Comparison of ENCODE assay signal across 8 cellular contexts in the genomic region with DNA sequence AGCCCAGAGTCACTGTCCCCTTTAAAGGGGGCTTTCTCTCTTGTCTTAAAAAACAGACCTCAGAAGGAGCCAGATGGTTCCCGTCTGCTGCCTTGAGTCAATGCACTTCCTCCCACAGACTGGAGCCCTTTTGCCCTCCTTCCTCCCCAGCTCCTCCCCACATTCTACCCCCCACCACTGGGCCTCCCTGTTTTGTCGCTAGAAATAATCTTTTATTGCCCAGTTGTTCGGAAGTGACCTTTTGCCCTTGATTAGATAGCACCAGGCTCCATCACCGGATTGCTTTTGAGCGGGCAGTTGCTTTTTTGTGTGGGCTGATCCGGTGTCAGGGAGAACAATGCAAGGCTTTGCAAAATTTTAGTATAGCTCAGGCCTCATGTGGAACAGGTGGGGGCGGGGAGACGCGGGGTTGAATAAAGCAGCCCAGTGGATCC. TPM values are rescaled to one million over a fixed set of nuclear protein-coding genes. Genes with fewer than 3 reads are reported as not detected.
DNase-seq lines count a peak whose midpoint lies in the region; ATAC-seq and TF ChIP-seq lines count a peak whose summit lies in the region.

No MANE protein-coding gene starts in this region.

- intact Hi-C loops in natural killer cell (cut with micrococcal nuclease) = no loop called here

- POLR2A ChIA-PET in CD8-positive, alpha-beta memory T cell (lab: Charles Lee) = no interaction called here

- H3K4me3 Mint-ChIP-seq in CD8-positive, alpha-beta memory T cell = peak overlapping the region; percentile 23 to 85 (median 73)
- H3K4me3 Mint-ChIP-seq in endothelial cell (ENCODE audit: unreplicated experiment) (peak overlapping the region; percentile 72), natural killer cell (peak overlapping the region; percentile 50)

- H3K4me1 Mint-ChIP-seq in CD8-positive, alpha-beta memory T cell = peaks cover 22 to 30% (median 26%) of the 10 kb centered on the region in 3 donors
- H3K4me1 Mint-ChIP-seq in endothelial cell (ENCODE audit: unreplicated experiment) (peaks cover 23% of the 10 kb centered on the region), natural killer cell (peaks cover 19 to 24% of the 10 kb centered on the region in 2 donors)

- ATAC-seq in GM19395 (IDR thresholded peaks at IDR 0.05; ENCODE audit: unreplicated experiment) (peak; percentile 87), HG03378 (IDR thresholded peaks at IDR 0.05; ENCODE audit: unreplicated experiment) (peak; percentile 72), natural killer cell (peak; percentile 72 to 83 (median 80))

- H3K4me3 ChIP-seq in CD8-positive, alpha-beta memory T cell (ENCODE audit: low read length) = no peak overlapping the region

- TF ChIP-seq CTCF in endothelial cell (IDR thresholded peaks at IDR 0.05; ENCODE audit: unreplicated experiment) (no peak), natural killer cell (IDR thresholded peaks at IDR 0.05) (no peak)

- no peaks in the 10 kb centered on the region for H3K4me1 ChIP-seq in CD8-positive, alpha-beta memory T cell (ENCODE audit: insufficient read depth, low read length)

- no peak overlapping the region for H3K27ac ChIP-seq in CD8-positive, alpha-beta memory T cell (ENCODE audit: low read depth, low read length)

- no peaks in the 10 kb centered on the region for H3K36me3 ChIP-seq in CD8-positive, alpha-beta memory T cell (ENCODE audit: insufficient read depth, low read length)

- DNase-seq in CD8-positive, alpha-beta memory T cell = peak in 3 of 5 donors; percentile 8 to 30 (median 27)
- DNase-seq in SKM-1 treated with dmso at 0.1 percent for 144 hours (lab: John Stamatoyannopoulos, UW; ENCODE audit: unreplicated experiment) = peak; percentile 74
- peak; percentile 67 for DNase-seq in endothelial cell (ENCODE audit: low spot score)
- DNase-seq in natural killer cell = no peak
- DNase-seq in NCI-H446 treated with DMSO at 0.1 percent for 48 hours (lab: John Stamatoyannopoulos, UW) = no peak
- no peak for DNase-seq in ureter (ENCODE audit: low spot score)

- H3K9me3 Mint-ChIP-seq in CD8-positive, alpha-beta memory T cell = no peaks in the 10 kb centered on the region
- H3K9me3 Mint-ChIP-seq in endothelial cell (ENCODE audit: unreplicated experiment) (no peaks in the 10 kb centered on the region), natural killer cell (no peaks in the 10 kb centered on the region)

- peak overlapping the region; percentile 42 to 92 (median 83) for H3K27ac Mint-ChIP-seq in CD8-positive, alpha-beta memory T cell
- peak overlapping the region; percentile 88 for H3K27ac Mint-ChIP-seq in endothelial cell (ENCODE audit: unreplicated experiment)
- H3K27ac Mint-ChIP-seq in natural killer cell = peak overlapping the region in 1 of 2 donors; percentile 74

- H3K9me3 ChIP-seq in CD8-positive, alpha-beta memory T cell (ENCODE audit: low read length) = no peaks in the 10 kb centered on the region

- no peaks in the 10 kb centered on the region for H3K27me3 ChIP-seq in CD8-positive, alpha-beta memory T cell (ENCODE audit: insufficient read depth, low read length, poor library complexity, severe bottlenecking)

- peaks cover 0 to 2% of the 10 kb centered on the region in 2 donors for H3K27me3 Mint-ChIP-seq in CD8-positive, alpha-beta memory T cell
- H3K27me3 Mint-ChIP-seq in endothelial cell (ENCODE audit: unreplicated experiment) = peaks cover 2% of the 10 kb centered on the region
- H3K27me3 Mint-ChIP-seq in natural killer cell (ENCODE audit: low read depth in 2 of 2) = peaks cover 0 to 1% of the 10 kb centered on the region in 2 donors

- CTCF ChIA-PET in CD8-positive, alpha-beta memory T cell (lab: Charles Lee) = interaction anchor here (1.2 kb wide), 1 partner anchor 9 kb away, joined by 3 read pairs; no protein-coding TSS in a partner anchor

- H3K36me3 Mint-ChIP-seq in CD8-positive, alpha-beta memory T cell = no peaks in the 10 kb centered on the region
- no peaks in the 10 kb centered on the region for H3K36me3 Mint-ChIP-seq in endothelial cell (ENCODE audit: low read depth, unreplicated experiment)
- no peaks in the 10 kb centered on the region for H3K36me3 Mint-ChIP-seq in natural killer cell

RNA-seq across cellular contexts. Expression of gene SPRY1, which starts 47.7 kb away (rescaled TPM):
- total RNA-seq in CD8-positive, alpha-beta memory T cell = 10 to 100 TPM; 40.6 to 40.8 TPM
- 27.2 TPM for polyA plus RNA-seq in CD8-positive, alpha-beta memory T cell
- total RNA-seq in endothelial cell (ENCODE audit: unreplicated experiment) (58.3 TPM), natural killer cell (1 to 10 TPM; 8.7 to 9.8 (median 9.5) TPM), ureter (197 TPM)

Comparison
In these comparisons a context has a peak if more than half of its experiments do, and no peak if none do; other contexts are left out.
1. DNase-seq: peak in CD8-positive, alpha-beta memory T cell (3 of 5), SKM-1 treated with dmso at 0.1 percent for 144 hours (single experiment) and endothelial cell (single experiment); none in natural killer cell (single experiment), NCI-H446 treated with DMSO at 0.1 percent for 48 hours (single experiment) and ureter (single experiment).
2. Peak in every context shown above with its lines, with median percentiles within 50 percentile points of each other: H3K4me3 Mint-ChIP-seq and ATAC-seq.